Comparison of ENCODE assay signal across 15 cellular contexts in genomic region chr4:6288871-6289270, GRCh38. TPM values are rescaled to one million over a fixed set of nuclear protein-coding genes. Genes with fewer than 3 reads are reported as not detected.
DNase-seq lines count a peak whose midpoint lies in the region; ATAC-seq and TF ChIP-seq lines count a peak whose summit lies in the region.
"Had no signal": no experiment of that assay in that cellular context is flagged by ENCODE, and none has a peak within 500 bp of the region (broad histone marks: within the 10 kb centered on the region; RNA-seq: fewer than 3 reads in every experiment).

No MANE protein-coding gene starts in this region.

- BruUV-seq in IMR-90 (replicated peaks; lab: Mats Ljungman, UMichigan): no TSS peak

- DNase-seq in IMR-90: no peak
- no peak for DNase-seq in neural crest cell (ENCODE audit: low read depth, low spot score)
- DNase-seq in H7: no peak
- no peak for DNase-seq in NCI-H2081 (lab: John Stamatoyannopoulos, UW)
- no peak for DNase-seq in GM10248 (ENCODE audit: extremely low spot score)
- DNase-seq: AML-193; Calu3; CD8-positive, alpha-beta T cell; DMS79 treated with DMSO at 0.1 percent for 48 hours; GF-D8; HCEC 1CT had no signal

- no peak overlapping the region for H4K8ac ChIP-seq in IMR-90 (ENCODE audit: low read depth in 2 of 2, low read length in 2 of 2)

- POLR2A ChIA-PET in IMR-90 (lab: Charles Lee; ENCODE audit: unreplicated experiment) (no interaction called here), GM10248 (lab: Yijun Ruan, JAX) (no interaction called here)

- TF ChIP-seq CTCF in IMR-90 (conservative IDR thresholded peaks at IDR 0.05; ENCODE audit: low read depth, low read length) (no peak), neural crest cell (conservative IDR thresholded peaks at IDR 0.05) (no peak), GM10248 (IDR thresholded peaks at IDR 0.05; ENCODE audit: control extremely low read depth, extremely low read depth, low read depth, missing control alignments) (no peak)

- H2AK5ac ChIP-seq in IMR-90 (ENCODE audit: low read depth, low read length): no peak overlapping the region

- no peak for ATAC-seq in IMR-90 (ENCODE audit: low read depth)
- ATAC-seq: CD8-positive, alpha-beta T cell; GM12878; K562 had no signal

- no peak overlapping the region for H3K14ac ChIP-seq in IMR-90 (replicated peaks; ENCODE audit: low read depth, low read length)

- H2BK20ac ChIP-seq in IMR-90 (ENCODE audit: low read depth, low read length): no peak overlapping the region

- no CpG with 5 or more reads among the region's 15 CpGs for WGBS in IMR-90 (ENCODE audit: extremely low coverage in 2 of 2, insufficient read length in 1 of 2), 2 experiments

- no peaks in the 10 kb centered on the region for H3K9me3 Mint-ChIP-seq in neural crest cell
- H3K9me3 Mint-ChIP-seq: CD8-positive, alpha-beta T cell had no signal

- H3K36me3 ChIP-seq in BLaER1 treated with 17β-estradiol and CSF1 and Interleukin-3, amounts not matched to agents 10 nM and 100 nM: peaks cover 9 to 60% (median 34%) of the 10 kb centered on the region in 11 experiments; a peak in 20 of 22 replicates
- H3K36me3 ChIP-seq in IMR-90 (ENCODE audit: control insufficient read depth, insufficient read depth, low read length) (peaks cover 66% of the 10 kb centered on the region), H7 (replicated peaks; ENCODE audit: control insufficient read depth, insufficient read depth, low read length) (peaks cover 4% of the 10 kb centered on the region)

- no peak overlapping the region for H3K23ac ChIP-seq in IMR-90 (ENCODE audit: low read depth, low read length)

- no peaks in the 10 kb centered on the region for H3K36me3 Mint-ChIP-seq in neural crest cell (ENCODE audit: low read depth)

- H4K91ac ChIP-seq in IMR-90 (ENCODE audit: insufficient read depth, low read depth, low read length): no peak overlapping the region

- no peak overlapping the region for H3K56ac ChIP-seq in IMR-90 (ENCODE audit: extremely low read depth, insufficient read depth, low read length)

- CTCF ChIA-PET in IMR-90 (lab: Yijun Ruan, JAX): interaction anchor here (1.0 kb wide), 1 partner anchor 39 kb away, joined by 4 read pairs; no protein-coding TSS in a partner anchor
- CTCF ChIA-PET in GM10248 (lab: Yijun Ruan, JAX): interaction anchor here (0.8 to 1.0 kb wide), 3 partner anchors 9 to 291 kb away, joined by 3 read pairs; no protein-coding TSS in a partner anchor

- peaks cover 0 to 4% of the 10 kb centered on the region in 2 experiments; a peak in 2 of 4 replicates for H3K79me1 ChIP-seq in IMR-90 (ENCODE audit: low read depth in 1 of 2, low read length in 2 of 2)

- 0 out of 2 replicates have a peak, but pooled peaks cover 3% of the 10 kb centered on the region for H3K9me1 ChIP-seq in IMR-90 (ENCODE audit: insufficient read depth, low read length)

- H2AK9ac ChIP-seq in IMR-90 (replicated peaks; ENCODE audit: low read depth, low read length, poor library complexity): peak overlapping the region; percentile 18

- in situ Hi-C loops in IMR-90 (cut with MboI; ENCODE audit: low sequenced_read_pairs): no loop called here

- no peak for TF ChIP-seq RAD21 in IMR-90 (IDR thresholded peaks at IDR 0.05; ENCODE audit: low read length)

- TF ChIP-seq POLR2A in IMR-90 (IDR thresholded peaks at IDR 0.05; ENCODE audit: low read depth, low read length): no peak

- H3K18ac ChIP-seq in IMR-90 (ENCODE audit: low read depth, low read length): no peak overlapping the region

- no peak overlapping the region for H2BK15ac ChIP-seq in IMR-90 (ENCODE audit: low read depth, low read length)

- H3K4me1 ChIP-seq in BLaER1 treated with 17β-estradiol and CSF1 and Interleukin-3, amounts not matched to agents 10 nM and 100 nM: peaks cover 0 to 54% (median 45%) of the 10 kb centered on the region in 10 experiments; a peak in 16 of 20 replicates
- H3K4me1 ChIP-seq in IMR-90 (ENCODE audit: control insufficient read depth, insufficient read depth, low read length): no peaks in the 10 kb centered on the region

- no peak overlapping the region for H2AFZ ChIP-seq in IMR-90 (replicated peaks; ENCODE audit: low read length, poor library complexity)

- H3K27ac Mint-ChIP-seq in neural crest cell (ENCODE audit: unreplicated experiment): peak overlapping the region; percentile 81
- H3K27ac Mint-ChIP-seq: CD8-positive, alpha-beta T cell had no signal

- peaks cover 0 to 77% (median 8%) of the 10 kb centered on the region in 11 experiments; a peak in 10 of 22 replicates for H4K20me1 ChIP-seq in BLaER1 treated with 17β-estradiol and CSF1 and Interleukin-3, amounts not matched to agents 10 nM and 100 nM
- peaks cover 8% of the 10 kb centered on the region for H4K20me1 ChIP-seq in IMR-90 (ENCODE audit: insufficient read depth, low read length)

- no peak overlapping the region for H2BK5ac ChIP-seq in IMR-90 (ENCODE audit: low read depth, low read length, poor library complexity, severe bottlenecking)

- no peak overlapping the region for H3K27ac ChIP-seq in BLaER1 treated with 17β-estradiol and CSF1 and Interleukin-3, amounts not matched to agents 10 nM and 100 nM
- no peak overlapping the region for H3K27ac ChIP-seq in IMR-90 (ENCODE audit: insufficient read depth, low read length)
- H3K27ac ChIP-seq: HL-60 had no signal

- H3K4me3 Mint-ChIP-seq in neural crest cell: no peak overlapping the region
- H3K4me3 Mint-ChIP-seq: CD8-positive, alpha-beta T cell had no signal

- no peaks in the 10 kb centered on the region for H3K9me3 ChIP-seq in BLaER1 treated with 17β-estradiol and CSF1 and Interleukin-3, amounts not matched to agents 10 nM and 100 nM (replicated peaks in 1 of 11)
- H3K9me3 ChIP-seq in IMR-90 (ENCODE audit: control insufficient read depth, insufficient read depth, low read length): no peaks in the 10 kb centered on the region

- no peaks in the 10 kb centered on the region for H3K4me1 Mint-ChIP-seq in neural crest cell

- H3K27me3 Mint-ChIP-seq in neural crest cell (ENCODE audit: low read depth): no peaks in the 10 kb centered on the region

- no peaks in the 10 kb centered on the region for H3K27me3 ChIP-seq in BLaER1 treated with 17β-estradiol and CSF1 and Interleukin-3, amounts not matched to agents 10 nM and 100 nM
- no peaks in the 10 kb centered on the region for H3K27me3 ChIP-seq in IMR-90 (ENCODE audit: control insufficient read depth, insufficient read depth, low read length)
- no peaks in the 10 kb centered on the region for H3K27me3 ChIP-seq in H7 (ENCODE audit: control insufficient read depth, insufficient read depth, low read length)

- H3K4me2 ChIP-seq in BLaER1 treated with 17β-estradiol and CSF1 and Interleukin-3, amounts not matched to agents 10 nM and 100 nM: peak overlapping the region in 7 of 11 experiments; percentile 2 to 38 (median 30); a peak in 9 of 22 replicates
- H3K4me2 ChIP-seq in IMR-90 (ENCODE audit: low read depth, low read length): no peak overlapping the region

- no peak overlapping the region for H2BK120ac ChIP-seq in IMR-90 (ENCODE audit: low read depth, low read length)

- H3K9ac ChIP-seq in BLaER1 treated with 17β-estradiol and CSF1 and Interleukin-3, amounts not matched to agents 10 nM and 100 nM: 0 out of 22 replicates have a peak overlapping the region, but pooled peaks of 1 of the 11 experiments have one; percentile 32
- no peak overlapping the region for H3K9ac ChIP-seq in IMR-90 (ENCODE audit: low read depth, low read length)

- H3K4me3 ChIP-seq in BLaER1 treated with 17β-estradiol and CSF1 and Interleukin-3, amounts not matched to agents 10 nM and 100 nM: no peak overlapping the region
- no peak overlapping the region for H3K4me3 ChIP-seq in IMR-90 (ENCODE audit: insufficient read depth, low read depth, low read length)
- no peak overlapping the region for H3K4me3 ChIP-seq in H7 (ENCODE audit: insufficient read depth, low read depth, low read length)
- H3K4me3 ChIP-seq: GM12878, K562 had no signal

- H3K4ac ChIP-seq in IMR-90 (ENCODE audit: low read depth, low read length): no peak overlapping the region

- H4K5ac ChIP-seq in IMR-90 (ENCODE audit: low read depth, low read length): no peak overlapping the region

- intact Hi-C loops in IMR-90 (cut with micrococcal nuclease): no loop called here

- dilution Hi-C loops in IMR-90 (cut with HindIII; ENCODE audit: low sequenced_read_pairs, unreplicated experiment): no loop called here

TF ChIP-seq in IMR-90, 13 proteins besides CTCF, POLR2A, EP300 and RAD21:
- TF ChIP-seq USF2 (IDR thresholded peaks at IDR 0.05; ENCODE audit: low read depth, low read length) (no peak), FOS (IDR thresholded peaks at IDR 0.05; ENCODE audit: low read depth, low read length) (no peak), MAZ (IDR thresholded peaks at IDR 0.05; ENCODE audit: borderline replicate concordance, low read depth, low read length) (no peak), NFE2L2 (IDR thresholded peaks at IDR 0.05; ENCODE audit: low read depth, low read length) (no peak)

RNA-seq across cellular contexts. Expression of gene WFS1, which starts 19.2 kb away (rescaled TPM):
- total RNA-seq in IMR-90 (2012; rRNA removed): 9.7 TPM in 2 replicates
- 42.4 and 47.7 TPM in 2 replicates for polyA plus RNA-seq in IMR-90 (2012; rRNA removed)
- 22.0 and 71.4 TPM in 2 replicates for polyA plus RNA-seq in IMR-90 (2012; cell fraction: cytosol; rRNA removed)
- 50.6 and 96.4 TPM in 2 replicates for polyA plus RNA-seq in IMR-90 (2012; cell fraction: nucleus; rRNA removed; ENCODE audit: low replicate concordance)
- total RNA-seq in neural crest cell: 24.8 and 25.1 TPM in 2 replicates
- total RNA-seq in H7 (2014; rRNA removed; shearing (Covaris generic)): 21.0 and 22.6 TPM in 2 replicates
